22 cellular contexts compared by ENCODE assay signal in genomic region chr19:33727331-33728028, GRCh38.
DNase-seq lines count a peak whose midpoint lies in the region; ATAC-seq and TF ChIP-seq lines count a peak whose summit lies in the region.
"Had no signal": no experiment of that assay in that cellular context is flagged by ENCODE, and none has a peak within 500 bp of the region (broad histone marks: within the 10 kb centered on the region; RNA-seq: fewer than 3 reads in every experiment).

No MANE protein-coding gene starts in this region.

- no peak overlapping the region for H2BK12ac ChIP-seq in H9 (ENCODE audit: insufficient read length, low read depth, low read length)

- no peak overlapping the region for H3K14ac ChIP-seq in H9 (ENCODE audit: insufficient read depth, low read length)

- H3K36me3 Mint-ChIP-seq in H9 (ENCODE audit: insufficient read depth in 1 of 3, low read depth in 3 of 3), result peaks cover 0 to 14% (median 0%) of the 10 kb centered on the region in 3 experiments; a peak in 2 of 7 replicates
- H3K36me3 Mint-ChIP-seq: activated CD8-positive, alpha-beta memory T cell treated with anti-CD3 and anti-CD28 coated beads, Interleukin-2, amount 10 ng/mL, durations not matched to agents 7 days and 5 days; natural killer cell treated with Interleukin-12 subunit alpha and Interleukin-12 subunit beta and Interleukin-15 and Interleukin-18, amount 100 ng/mL, for 72 hours had no signal

- no peak for TF ChIP-seq CTCF in H9 (conservative IDR thresholded peaks at IDR 0.05)

- no peaks in the 10 kb centered on the region for H3K79me1 ChIP-seq in H9 (ENCODE audit: insufficient read depth, low read depth, low read length, poor library complexity, severe bottlenecking)

- H3K4me3 Mint-ChIP-seq in H9, result no peak overlapping the region
- H3K4me3 Mint-ChIP-seq: activated CD8-positive, alpha-beta memory T cell treated with anti-CD3 and anti-CD28 coated beads, Interleukin-2, amount 10 ng/mL, durations not matched to agents 7 days and 5 days; natural killer cell treated with Interleukin-12 subunit alpha and Interleukin-12 subunit beta and Interleukin-15 and Interleukin-18, amount 100 ng/mL, for 72 hours; WTC11 had no signal

- H3T11ph ChIP-seq in H9 (ENCODE audit: low read length), result no peak overlapping the region

- H3K79me2 ChIP-seq in H9 (ENCODE audit: insufficient read depth, low read length), result no peaks in the 10 kb centered on the region
- H3K79me2 ChIP-seq: parathyroid adenoma had no signal

- H3K9me3 ChIP-seq in H9 (ENCODE audit: control insufficient read depth, low read depth, low read length), result no peaks in the 10 kb centered on the region
- H3K9me3 ChIP-seq: breast epithelium, lower lobe of right lung, right atrium auricular region, transverse colon had no signal

- H3K23me2 ChIP-seq in H9 (ENCODE audit: insufficient read length, low read depth, low read length, poor library complexity, severe bottlenecking), result no peaks in the 10 kb centered on the region

- peaks cover 6 to 8% of the 10 kb centered on the region in 2 experiments; a peak in 4 of 5 replicates for H3K9me3 Mint-ChIP-seq in H9
- H3K9me3 Mint-ChIP-seq: natural killer cell treated with Interleukin-12 subunit alpha and Interleukin-12 subunit beta and Interleukin-15 and Interleukin-18, amount 100 ng/mL, for 72 hours had no signal

- no peaks in the 10 kb centered on the region for H3K4me1 ChIP-seq in H9 (ENCODE audit: insufficient read depth, low read length)
- H3K4me1 ChIP-seq: breast epithelium, lower lobe of right lung, parathyroid adenoma, right atrium auricular region, transverse colon had no signal

- no peak overlapping the region for H2BK15ac ChIP-seq in H9 (ENCODE audit: low read depth, low read length)

- no peak overlapping the region for H4K8ac ChIP-seq in H9 (replicated peaks; ENCODE audit: insufficient read length, low read depth, low read length)

- no peak overlapping the region for H3K9ac ChIP-seq in H9 (ENCODE audit: extremely low read depth, insufficient read length, low read length)
- H3K9ac ChIP-seq: BLaER1, parathyroid adenoma had no signal

- no peak overlapping the region for H3K18ac ChIP-seq in H9 (ENCODE audit: insufficient read length, low read depth, low read length)

- H3K27ac Mint-ChIP-seq in H9, result peak overlapping the region in 2 of 3 experiments; percentile 77 to 89; a peak in 1 of 7 replicates
- H3K27ac Mint-ChIP-seq: activated CD8-positive, alpha-beta memory T cell treated with anti-CD3 and anti-CD28 coated beads, Interleukin-2, amount 10 ng/mL, durations not matched to agents 7 days and 5 days; natural killer cell treated with Interleukin-12 subunit alpha and Interleukin-12 subunit beta and Interleukin-15 and Interleukin-18, amount 100 ng/mL, for 72 hours; WTC11 had no signal

- no peak overlapping the region for H3K23ac ChIP-seq in H9 (ENCODE audit: insufficient read length, low read depth, low read length)

- H3K56ac ChIP-seq in H9 (ENCODE audit: insufficient read length, low read depth, low read length), result no peak overlapping the region

- no peak overlapping the region for H2BK5ac ChIP-seq in H9 (ENCODE audit: insufficient read length, low read length)

- no peak for ATAC-seq in GM21515 (IDR thresholded peaks at IDR 0.05; ENCODE audit: unreplicated experiment)
- ATAC-seq: activated CD8-positive, alpha-beta memory T cell treated with anti-CD3 and anti-CD28 coated beads, Interleukin-2, amount 10 ng/mL, durations not matched to agents 7 days and 5 days; lower lobe of right lung; natural killer cell treated with Interleukin-12 subunit alpha and Interleukin-12 subunit beta and Interleukin-15 and Interleukin-18, amount 100 ng/mL, for 72 hours; WTC11 had no signal

- no peak overlapping the region for H3K4ac ChIP-seq in H9 (ENCODE audit: low read depth, low read length)

- no peak overlapping the region for H4K91ac ChIP-seq in H9 (ENCODE audit: insufficient read length, low read depth, low read length)

- no peak overlapping the region for H3K27ac ChIP-seq in H9 (ENCODE audit: insufficient read length, low read depth, low read length)
- H3K27ac ChIP-seq: BLaER1, breast epithelium, epithelial cell of prostate, lower lobe of right lung, parathyroid adenoma, right atrium auricular region, transverse colon had no signal

- no peak overlapping the region for H4K5ac ChIP-seq in H9 (ENCODE audit: insufficient read length, low read depth, low read length)

- no peak overlapping the region for H2AFZ ChIP-seq in H9 (ENCODE audit: low read length)
- H2AFZ ChIP-seq: parathyroid adenoma had no signal

- no peaks in the 10 kb centered on the region for H3K27me3 ChIP-seq in H9 (ENCODE audit: insufficient read depth, low read length)
- H3K27me3 ChIP-seq: BLaER1, right atrium auricular region had no signal

- no peak overlapping the region for H2BK120ac ChIP-seq in H9 (ENCODE audit: low read depth, low read length, poor library complexity, severe bottlenecking)

- H3K4me2 ChIP-seq in H9 (ENCODE audit: insufficient read depth, insufficient read length, low read length), result no peak overlapping the region
- H3K4me2 ChIP-seq: BLaER1 had no signal

- peaks cover 2% of the 10 kb centered on the region for H4K20me1 ChIP-seq in H9 (ENCODE audit: control insufficient read depth, insufficient read depth, insufficient read length)
- H4K20me1 ChIP-seq: BLaER1 had no signal

- H3K4me1 Mint-ChIP-seq in H9, result peaks cover 0 to 6% of the 10 kb centered on the region in 2 experiments; a peak in 1 of 4 replicates
- H3K4me1 Mint-ChIP-seq: activated CD8-positive, alpha-beta memory T cell treated with anti-CD3 and anti-CD28 coated beads, Interleukin-2, amount 10 ng/mL, durations not matched to agents 7 days and 5 days; WTC11 had no signal

- DNase-seq in DMS79 (lab: John Stamatoyannopoulos, UW), result peak; percentile 72
- DNase-seq in H9, result no peak
- peak; percentile 28 for DNase-seq in RPMI7951 (ENCODE audit: low read depth)
- peak; percentile 31 for DNase-seq in mucosa of gallbladder (ENCODE audit: low spot score)
- no peak for DNase-seq in amniotic stem cell (lab: John Stamatoyannopoulos, UW)
- DNase-seq in NCI-H187 treated with DMSO at 0.1 percent for 48 hours (lab: John Stamatoyannopoulos, UW), result no peak
- DNase-seq: activated CD8-positive, alpha-beta memory T cell treated with anti-CD3 and anti-CD28 coated beads, Interleukin-2, amount 10 ng/mL, durations not matched to agents 7 days and 5 days; activated naive CD4-positive, alpha-beta T cell treated with Interleukin-2 at 50 U/mL for 16 hours; activated T-cell treated with anti-CD3 and anti-CD28 coated beads, Interleukin-2, amount 50 U/mL, for 48 hours; effector CD4-positive, alpha-beta T cell; lower lobe of right lung; NCI-H1417 treated with DMSO at 0.1 percent for 48 hours; NCI-H524 treated with DMSO at 0.1 percent for 48 hours; transverse colon had no signal

- H2AK5ac ChIP-seq in H9 (ENCODE audit: insufficient read length, low read length), result no peak overlapping the region

- no CpG with 5 or more reads among the region's 24 CpGs for WGBS in H9 (ENCODE audit: extremely low coverage, insufficient read length, low lambda C conversion rate)

- peaks cover 8% of the 10 kb centered on the region; the same call in 1 of the 2 replicates for H3K27me3 Mint-ChIP-seq in H9 (ENCODE audit: low read depth)
- H3K27me3 Mint-ChIP-seq: activated CD8-positive, alpha-beta memory T cell treated with anti-CD3 and anti-CD28 coated beads, Interleukin-2, amount 10 ng/mL, durations not matched to agents 7 days and 5 days had no signal

- H2BK20ac ChIP-seq in H9 (ENCODE audit: low read depth, low read length, poor library complexity, severe bottlenecking), result no peak overlapping the region

Comparison
In these comparisons a context has a peak if more than half of its experiments do, and no peak if none do; other contexts are left out.
1. DNase-seq: peak in DMS79 (single experiment), RPMI7951 (single experiment) and mucosa of gallbladder (single experiment); none in H9 (single experiment), amniotic stem cell (single experiment) and NCI-H187 treated with DMSO at 0.1 percent for 48 hours (single experiment).